Comparison of ENCODE assay signal across 11 cellular contexts in genomic region chr6:6221829-6222535, GRCh38.
A peak's percentile ranks its signal among the peaks of the same experiment; 100 is the strongest.
DNase-seq lines count a peak whose midpoint lies in the region; ATAC-seq and TF ChIP-seq lines count a peak whose summit lies in the region.
"Had no signal": no experiment of that assay in that cellular context is flagged by ENCODE, and none has a peak within 500 bp of the region (broad histone marks: within the 10 kb centered on the region; RNA-seq: fewer than 3 reads in every experiment).

No MANE protein-coding gene starts in this region.

- no peak overlapping the region for H3K27ac ChIP-seq in Panc1 (ENCODE audit: low read length)
- H3K27ac ChIP-seq: upper lobe of left lung had no signal

- no peak overlapping the region for H3K4me3 ChIP-seq in Panc1 (ENCODE audit: low read depth in 2 of 2, low read length in 2 of 2)
- H3K4me3 ChIP-seq: upper lobe of left lung had no signal

- CTCF ChIA-PET in Panc1 (lab: Charles Lee), result no interaction called here

- no peak for ATAC-seq in Panc1
- ATAC-seq in HG02588 (IDR thresholded peaks at IDR 0.05; ENCODE audit: unreplicated experiment), result no peak
- no peak for ATAC-seq in GM18870 (IDR thresholded peaks at IDR 0.05; ENCODE audit: unreplicated experiment)
- ATAC-seq: activated CD4-positive, CD25-positive, alpha-beta regulatory T cell treated with anti-CD3 and anti-CD28 coated beads, Interleukin-2, amount 50 U/mL, for 24 hours had no signal

- TF ChIP-seq CTCF in GM12873 (IDR thresholded peaks at IDR 0.05; ENCODE audit: insufficient read depth, low read depth, low read length, missing control alignments) (peak; percentile 58), Panc1 (IDR thresholded peaks at IDR 0.05) (peak; percentile 28)

- DNase-seq in ACHN (peak; percentile 12), Panc1 (ENCODE audit: low read depth, low spot score) (no peak), iPS DF 4.7 (ENCODE audit: extremely low read depth, low spot score) (peak; percentile 19), GDM1 (lab: John Stamatoyannopoulos, UW) (no peak)
- DNase-seq in stimulated activated CD4-positive, alpha-beta T cell treated with anti-CD3 and anti-CD28 coated beads, Interleukin-4, amount 100 ng/mL, for 1 hour, result no peak
- DNase-seq: stimulated activated CD4-positive, alpha-beta T cell treated with anti-CD3 and anti-CD28 coated beads, Interleukin-4, amount 100 ng/mL, for 4 hours; upper lobe of left lung had no signal

- H3K36me3 ChIP-seq in Panc1 (ENCODE audit: control insufficient read depth, insufficient read depth, low read length), result no peaks in the 10 kb centered on the region
- H3K36me3 ChIP-seq: upper lobe of left lung had no signal

- no peaks in the 10 kb centered on the region for H3K4me1 ChIP-seq in Panc1 (ENCODE audit: control insufficient read depth, insufficient read depth, low read length)

- no peaks in the 10 kb centered on the region; the same call in none of the 2 replicates for H3K27me3 ChIP-seq in Panc1 (ENCODE audit: control insufficient read depth, insufficient read depth, low read length)
- H3K27me3 ChIP-seq: upper lobe of left lung had no signal

- intact Hi-C loops in Panc1 (cut with micrococcal nuclease; ENCODE audit: unreplicated experiment), result loop anchor here (10.0 kb wide), 1 partner anchor 167 kb away; no protein-coding TSS in a partner anchor

- in situ Hi-C loops in ACHN (cut with HindIII; ENCODE audit: low pct_ligation_motif_present, low pct_unique_long_range_greater_than_20kb, low sequenced_read_pairs), result no loop called here
- in situ Hi-C loops in Panc1 (cut with HindIII; ENCODE audit: low pct_unique_long_range_greater_than_20kb, low sequenced_read_pairs), result no loop called here

- H3K9me3 ChIP-seq in Panc1 (ENCODE audit: control insufficient read depth, insufficient read depth, low read depth, low read length), result no peaks in the 10 kb centered on the region
- H3K9me3 ChIP-seq: upper lobe of left lung had no signal

- BruUV-seq in Panc1 (replicated peaks; lab: Mats Ljungman, UMichigan), result no TSS peak

- POLR2A ChIA-PET in Panc1 (lab: Charles Lee), result no interaction called here

Comparison
In these comparisons a context has a peak if more than half of its experiments do, and no peak if none do; other contexts are left out.
1. DNase-seq: peak in ACHN (single experiment) and iPS DF 4.7 (single experiment); none in Panc1 (single experiment), GDM1 (single experiment) and stimulated activated CD4-positive, alpha-beta T cell treated with anti-CD3 and anti-CD28 coated beads, Interleukin-4, amount 100 ng/mL, for 1 hour (single experiment).